ENCODE assay signal across 8 cellular contexts in genomic region chr9:131590907-131591844, GRCh38. TPM values are rescaled to one million over a fixed set of nuclear protein-coding genes. Genes with fewer than 3 reads are reported as not detected.
DNase-seq lines count a peak whose midpoint lies in the region; ATAC-seq and TF ChIP-seq lines count a peak whose summit lies in the region.

No MANE protein-coding gene starts in this region.

- no peak overlapping the region for H3K4me3 ChIP-seq in HFF-Myc (replicated peaks; ENCODE audit: low read depth, low read length)
- H3K4me3 ChIP-seq in colonic mucosa: no peak overlapping the region
- no peak overlapping the region for H3K4me3 ChIP-seq in right lobe of liver

- intact Hi-C loops in colonic mucosa (cut with DNase I) (loop anchor here (1.0 kb wide), 1 partner anchor 149 kb away; the partner anchor contains the start of gene RAPGEF1), right lobe of liver (cut with DNase I) (loop anchor here (2.0 to 5.0 kb wide), 2 partner anchors 146 to 150 kb away; partner anchors contain the start of gene RAPGEF1 (in 1 of the 2))

- 46% methylated on average over 15 of the region's 21 CpGs for WGBS in right lobe of liver (ENCODE audit: insufficient coverage, low coverage, low lambda C conversion rate, missing lambda C conversion rate)

- TF ChIP-seq POLR2A in right lobe of liver (IDR thresholded peaks at IDR 0.05): no peak

- peaks cover 22% of the 10 kb centered on the region for H3K36me3 ChIP-seq in colonic mucosa
- H3K36me3 ChIP-seq in right lobe of liver: peaks cover 0 to 39% (median 8%) of the 10 kb centered on the region in 4 donors

- TF ChIP-seq CTCF in HFF-Myc (IDR thresholded peaks at IDR 0.05; ENCODE audit: low read depth, low read length, missing control alignments): peak; percentile 82
- peak; percentile 80 for TF ChIP-seq CTCF in colonic mucosa (IDR thresholded peaks at IDR 0.05)
- peak; percentile 83 to 97 (median 88) for TF ChIP-seq CTCF in right lobe of liver (IDR thresholded peaks at IDR 0.05)

- H3K27me3 ChIP-seq in colonic mucosa (no peaks in the 10 kb centered on the region), right lobe of liver (no peaks in the 10 kb centered on the region)

- H3K27ac ChIP-seq in colonic mucosa (no peak overlapping the region), right lobe of liver (no peak overlapping the region)

- peak; percentile 86 for DNase-seq in CD1c-positive myeloid dendritic cell (ENCODE audit: extremely low spot score)
- DNase-seq in HFF-Myc (ENCODE audit: extremely low read depth, low read depth): peak; percentile 48
- peak; percentile 13 for DNase-seq in NCI-H524 treated with DMSO at 0.1 percent for 48 hours (lab: John Stamatoyannopoulos, UW)
- peak; percentile 77 for DNase-seq in activated CD4-positive, alpha-beta T cell treated with anti-CD3 and anti-CD28 coated beads, Interleukin-2, amount 50 U/mL, for 1 hour
- DNase-seq in colonic mucosa: peak; percentile 72
- DNase-seq in right lobe of liver: peak; percentile 84 to 89 (median 85)
- peak; percentile 57 to 64 (median 62) for DNase-seq in stimulated activated CD4-positive, alpha-beta T cell treated with anti-CD3 and anti-CD28 coated beads, TNF-alpha, amount 100 ng/mL, for 4 hours (ENCODE audit: low read depth in 3 of 3)

- H3K9me3 ChIP-seq in colonic mucosa (no peaks in the 10 kb centered on the region), right lobe of liver (no peaks in the 10 kb centered on the region)

- H3K9ac ChIP-seq in colonic mucosa (ENCODE audit: low read depth in 2 of 2, low read length in 2 of 2): no peak overlapping the region

- ATAC-seq in right lobe of liver (peak; percentile 90 to 95 (median 94)), GM18511 (IDR thresholded peaks at IDR 0.05; ENCODE audit: unreplicated experiment) (no peak)

- H3K4me1 ChIP-seq in colonic mucosa (no peaks in the 10 kb centered on the region), right lobe of liver (no peaks in the 10 kb centered on the region)

RNA-seq across cellular contexts. Expression of gene PRRT1B, which starts 45.9 kb away (rescaled TPM):
- total RNA-seq in colonic mucosa (1 to 10 TPM; 2.0 to 4.5 TPM), right lobe of liver (1 to 10 TPM in 4 of 6 experiments, under 1 TPM in 2; 0.25 to 7.3 (median 2.4) TPM)

Comparison
In these comparisons a context has a peak if more than half of its experiments do, and no peak if none do; other contexts are left out.
1. DNase-seq: peak in every context shown above with its lines; median percentile 86 in CD1c-positive myeloid dendritic cell; 85 in right lobe of liver; 77 in activated CD4-positive, alpha-beta T cell treated with anti-CD3 and anti-CD28 coated beads, Interleukin-2, amount 50 U/mL, for 1 hour; 72 in colonic mucosa; 62 in stimulated activated CD4-positive, alpha-beta T cell treated with anti-CD3 and anti-CD28 coated beads, TNF-alpha, amount 100 ng/mL, for 4 hours; 48 in HFF-Myc; 13 in NCI-H524 treated with DMSO at 0.1 percent for 48 hours.